8 cellular contexts compared by ENCODE assay signal in genomic region chr16:9072806-9073341, GRCh38. TPM values are rescaled to one million over a fixed set of nuclear protein-coding genes. Genes with fewer than 3 reads are reported as not detected.
DNase-seq lines count a peak whose midpoint lies in the region; ATAC-seq, FAIRE-seq and TF ChIP-seq lines count a peak whose summit lies in the region.

No MANE protein-coding gene starts in this region.

- H3K79me2 ChIP-seq in K562 (ENCODE audit: control insufficient read depth, insufficient read depth, low read length): peaks cover 8% of the 10 kb centered on the region

- POLR2A ChIA-PET in K562 (lab: Yijun Ruan, JAX): interaction anchor here (1.1 kb wide), 1 partner anchor 25 kb away, joined by 3 read pairs; no protein-coding TSS in a partner anchor

- TF ChIP-seq CTCF in AG09309 (IDR thresholded peaks at IDR 0.05; ENCODE audit: control insufficient read depth, insufficient read depth, low read depth, low read length, missing control alignments): no peak
- no peak for TF ChIP-seq CTCF in K562 (IDR thresholded peaks at IDR 0.05 in 2 of 3, conservative IDR thresholded peaks at IDR 0.05 in 1 of 3; ENCODE audit: insufficient read depth in 2 of 3, low read depth in 1 of 3, low read length in 3 of 3)

- CTCF ChIA-PET in K562 (lab: Yijun Ruan, JAX; ENCODE audit: low intra/inter-chr PET ratio): no interaction called here

- H3K27ac ChIP-seq in K562 (ENCODE audit: extremely low read depth, low read depth, low read length): peak overlapping the region; percentile 61

- H4K20me1 ChIP-seq in K562 (replicated peaks; ENCODE audit: control insufficient read depth, insufficient read depth, low read length): no peaks in the 10 kb centered on the region

- no peaks in the 10 kb centered on the region; the same call in 2 of the 3 replicates for H3K36me3 ChIP-seq in K562 (ENCODE audit: control insufficient read depth, insufficient read depth, low read length)

- peaks cover 5% of the 10 kb centered on the region for H3K9me3 ChIP-seq in K562 (replicated peaks; ENCODE audit: control insufficient read depth, insufficient read depth, low read depth, low read length)

- H3K4me3 ChIP-seq in AG09309 (ENCODE audit: control insufficient read depth, low read depth, low read length): no peak overlapping the region
- no peak overlapping the region for H3K4me3 ChIP-seq in K562

- peak overlapping the region; percentile 35 for H2AFZ ChIP-seq in K562 (ENCODE audit: low read depth, low read length)

- no peak for TF ChIP-seq POLR2A in K562 (conservative IDR thresholded peaks at IDR 0.05)

- no peaks in the 10 kb centered on the region for H3K27me3 ChIP-seq in K562 (ENCODE audit: control insufficient read depth in 2 of 2, insufficient read depth in 2 of 2, low read length in 2 of 2)

- H3K4me1 ChIP-seq in K562 (replicated peaks in 1 of 2; ENCODE audit: control insufficient read depth in 2 of 2, insufficient read depth in 2 of 2, low read length in 2 of 2): peaks cover 15 to 45% of the 10 kb centered on the region in 2 experiments

- DNase-seq in AG09309 (ENCODE audit: low read depth): peak; percentile 77
- DNase-seq in NCI-H1436 treated with DMSO at 0.1 percent for 48 hours (lab: John Stamatoyannopoulos, UW): peak; percentile 51
- no peak for DNase-seq in K562 (ENCODE audit: extremely low read depth in 1 of 4, low spot score in 3 of 4)
- DNase-seq in NCI-H1105 treated with DMSO at 0.1 percent for 48 hours (lab: John Stamatoyannopoulos, UW): no peak
- DNase-seq in ureter (ENCODE audit: low spot score): no peak
- no peak for DNase-seq in mucosa of gallbladder (ENCODE audit: low spot score)
- no peak for DNase-seq in RKO (ENCODE audit: low spot score)

- H3K9me1 ChIP-seq in K562 (ENCODE audit: control insufficient read depth, insufficient read depth, low read length): no peaks in the 10 kb centered on the region

- BruUV-seq in K562 (replicated peaks; lab: Mats Ljungman, UMichigan): no TSS peak

- WGBS in K562 (ENCODE audit: insufficient coverage, low coverage, missing lambda C conversion rate): 20% methylated on average over 6 of the region's 6 CpGs

- no peak for FAIRE-seq in K562 (lab: Jason Lieb, UNC)

- peak overlapping the region; percentile 38; the same call in 1 of the 2 replicates for H3K4me2 ChIP-seq in K562 (ENCODE audit: insufficient read depth, low read length)

- ATAC-seq in GM19395 (IDR thresholded peaks at IDR 0.05; ENCODE audit: unreplicated experiment): peak; percentile 66
- no peak; the same call in 1 of the 3 replicates for ATAC-seq in K562

- in situ Hi-C loops in K562 (cut with MboI): no loop called here

- TF ChIP-seq EP300 in K562 (IDR thresholded peaks at IDR 0.05; ENCODE audit: low read length): peak; percentile 79

- TF ChIP-seq RAD21 in K562 (CRISPR knock-in tag; conservative IDR thresholded peaks at IDR 0.05 in 1 of 2, IDR thresholded peaks at IDR 0.05 in 1 of 2): peak in 1 of 2 experiments; percentile 8; a peak in 1 of 4 replicates

- peak overlapping the region in 1 of 2 experiments; percentile 57; a peak in 2 of 4 replicates for H3K9ac ChIP-seq in K562 (ENCODE audit: insufficient read depth in 1 of 2, low read depth in 2 of 2, low read length in 2 of 2)

- intact Hi-C loops in K562 (cut with micrococcal nuclease): no loop called here

TF ChIP-seq in K562, 482 proteins besides CTCF, POLR2A, EP300 and RAD21 (continues in another document):
- TF ChIP-seq ARID2 (IDR thresholded peaks at IDR 0.05) (no peak), STAT6 (CRISPR knock-in tag; IDR thresholded peaks at IDR 0.05) (no peak), SMAD4 (CRISPR knock-in tag; conservative IDR thresholded peaks at IDR 0.05) (peak; percentile 59; the same call in 1 of the 2 replicates), SMAD1 (IDR thresholded peaks at IDR 0.05; ENCODE audit: low read depth, low read length, partially characterized antibody) (no peak), PKNOX1 (IDR thresholded peaks at IDR 0.05) (peak; percentile 50), ZNF311 (CRISPR knock-in tag; IDR thresholded peaks at IDR 0.05) (peak; percentile 76), BRD4 (IDR thresholded peaks at IDR 0.05) (no peak; the same call in 1 of the 2 replicates), CHCHD3 (CRISPR knock-in tag; IDR thresholded peaks at IDR 0.05) (no peak), RBFOX2 (IDR thresholded peaks at IDR 0.05; ENCODE audit: low read depth, low read length) (0 out of 2 replicates have a peak, but pooled peaks have one; percentile 29), STAT5B (CRISPR knock-in tag; IDR thresholded peaks at IDR 0.05) (no peak), GTF2E2 (tag; IDR thresholded peaks at IDR 0.05) (no peak), CBX2 (IDR thresholded peaks at IDR 0.05; ENCODE audit: insufficient read depth, low read length, poor library complexity, severe bottlenecking) (no peak), ZNF707 (CRISPR knock-in tag; conservative IDR thresholded peaks at IDR 0.05) (no peak), TSC22D4 (tag; IDR thresholded peaks at IDR 0.05) (no peak), RFX1 (IDR thresholded peaks at IDR 0.05) (no peak)

RNA-seq across cellular contexts. Expression of gene HAPSTR1, which starts 18.6 kb away (rescaled TPM):
- total RNA-seq in K562 (2011; cell fraction: chromatin; rRNA removed; ENCODE audit: low replicate concordance): 41.9 and 121 TPM in 2 replicates
- 24.8 and 28.7 TPM in 2 replicates for total RNA-seq in K562 (2011; cell fraction: nucleolus; rRNA removed)
- total RNA-seq in K562 (2011; cell fraction: nucleoplasm; rRNA removed): 80.9 and 151 TPM in 2 replicates
- total RNA-seq in K562 (2014; rRNA removed): 40.9 and 43.4 TPM in 2 replicates
- 56.1 and 69.9 TPM in 2 replicates for total RNA-seq in K562 (2014; rRNA removed; fragmentation: Illumina TruSeq; extraction: Trizol)
- total RNA-seq in K562 (2015; rRNA removed; fragmentation: Illumina TruSeq; extraction: Trizol): 38.3 and 40.2 TPM in 2 replicates
- total RNA-seq in K562 (2021): 53.8 and 67.9 TPM in 2 replicates
- 28.2 and 36.5 TPM in 2 replicates for polyA plus RNA-seq in K562 (2011; rRNA removed)
- 9.7 and 16.7 TPM in 2 replicates for polyA plus RNA-seq in K562 (2011; cell fraction: cytosol; rRNA removed)
- 23.1 and 24.2 TPM in 2 replicates for polyA plus RNA-seq in K562 (2011; cell fraction: nucleus; rRNA removed)
- 17.2 and 18.7 TPM in 2 replicates for polyA plus RNA-seq in K562 (2012)
- polyA plus RNA-seq in K562 (2014; fragmentation: Illumina TruSeq; extraction: Trizol): 27.7 and 30.7 TPM in 2 replicates
- 10 to 100 TPM; 10.8 to 17.4 TPM for polyA plus RNA-seq in K562 (2014; fragmentation: Nextera tagmentation; extraction: Ambion mirVana)
- 25.3 and 30.4 TPM in 2 replicates for polyA plus RNA-seq in K562 (2014; rRNA removed)
- 73.0 and 82.3 TPM in 2 replicates for polyA minus RNA-seq in K562 (2011; rRNA and poly(A)+ RNA removed)
- polyA minus RNA-seq in K562 (2011; cell fraction: cytosol; rRNA and poly(A)+ RNA removed): 24.2 and 35.8 TPM in 2 replicates
- 17.8 and 27.5 TPM in 2 replicates for polyA minus RNA-seq in K562 (2011; cell fraction: nucleus; rRNA and poly(A)+ RNA removed)
- 81.1 TPM for total RNA-seq in ureter
- 55.2 TPM for total RNA-seq in mucosa of gallbladder

Comparison
In these comparisons a context has a peak if more than half of its experiments do, and no peak if none do; other contexts are left out.
1. DNase-seq: peak in AG09309 (single experiment) and NCI-H1436 treated with DMSO at 0.1 percent for 48 hours (single experiment); none in K562 (0 of 4), NCI-H1105 treated with DMSO at 0.1 percent for 48 hours (single experiment), ureter (single experiment), mucosa of gallbladder (single experiment) and RKO (single experiment).